ENCODE assay signal across 20 cellular contexts in the genomic region with DNA sequence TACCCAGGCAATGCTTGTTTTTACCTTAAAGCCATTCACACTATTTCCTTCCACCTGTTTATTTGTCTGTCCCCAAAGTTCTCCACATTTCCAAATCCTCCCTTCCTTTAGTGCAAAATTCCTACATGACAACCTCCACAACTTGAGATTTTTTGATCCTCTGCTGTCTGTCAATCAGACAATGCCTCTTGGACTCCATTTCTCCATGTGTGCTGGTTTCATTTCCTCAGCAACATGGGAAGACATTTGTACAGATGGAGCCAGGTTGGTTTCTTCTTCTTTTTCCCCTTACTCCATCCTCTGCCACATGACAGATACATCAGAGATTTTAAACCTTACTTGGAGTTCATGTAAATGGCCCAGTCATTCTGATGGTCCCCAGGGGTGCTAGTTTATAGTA. TPM values are rescaled to one million over a fixed set of nuclear protein-coding genes. Genes with fewer than 3 reads are reported as not detected.
DNase-seq lines count a peak whose midpoint lies in the region; ATAC-seq lines count a peak whose summit lies in the region.
"Had no signal": no experiment of that assay in that cellular context is flagged by ENCODE, and none has a peak within 500 bp of the region (broad histone marks: within the 10 kb centered on the region; RNA-seq: fewer than 3 reads in every experiment).

No MANE protein-coding gene starts in this region.

- ATAC-seq in CD4-positive, CD25-positive, alpha-beta regulatory T cell (ENCODE audit: low read depth in 2 of 2), result no peak
- no peak for ATAC-seq in HG03439 (IDR thresholded peaks at IDR 0.05; ENCODE audit: unreplicated experiment)

- peaks cover 22 to 94% (median 78%) of the 10 kb centered on the region in 4 donors for H3K4me1 Mint-ChIP-seq in CD4-positive, CD25-positive, alpha-beta regulatory T cell
- peaks cover 91% of the 10 kb centered on the region for H3K4me1 Mint-ChIP-seq in activated CD4-positive, alpha-beta memory T cell treated with anti-CD3 and anti-CD28 coated beads, Interleukin-2, amount 10 ng/mL, durations not matched to agents 7 days and 5 days
- H3K4me1 Mint-ChIP-seq: mesothelial cell of epicardium had no signal

- no peaks in the 10 kb centered on the region for H3K27me3 ChIP-seq in CD4-positive, CD25-positive, alpha-beta regulatory T cell (ENCODE audit: control insufficient read depth, insufficient read depth, low read length)
- H3K27me3 ChIP-seq: right atrium auricular region had no signal

- peak overlapping the region; percentile 75 for H3K27ac ChIP-seq in CD4-positive, CD25-positive, alpha-beta regulatory T cell (ENCODE audit: insufficient read depth, low read length, poor library complexity, severe bottlenecking)
- H3K27ac ChIP-seq: right atrium auricular region had no signal

- peaks cover 94% of the 10 kb centered on the region for H3K4me1 ChIP-seq in CD4-positive, CD25-positive, alpha-beta regulatory T cell (ENCODE audit: control insufficient read depth, insufficient read depth, low read length, poor library complexity, severe bottlenecking)
- H3K4me1 ChIP-seq: right atrium auricular region had no signal

- H3K27me3 Mint-ChIP-seq in CD4-positive, CD25-positive, alpha-beta regulatory T cell, result no peaks in the 10 kb centered on the region
- H3K27me3 Mint-ChIP-seq in activated CD4-positive, alpha-beta memory T cell treated with anti-CD3 and anti-CD28 coated beads, Interleukin-2, amount 10 ng/mL, durations not matched to agents 7 days and 5 days, result no peaks in the 10 kb centered on the region

- H3K36me3 ChIP-seq in CD4-positive, CD25-positive, alpha-beta regulatory T cell (ENCODE audit: control insufficient read depth, insufficient read depth, low read length), result no peaks in the 10 kb centered on the region
- H3K36me3 ChIP-seq: right atrium auricular region had no signal

- peak overlapping the region; percentile 94 to 98 (median 95) for H3K27ac Mint-ChIP-seq in CD4-positive, CD25-positive, alpha-beta regulatory T cell
- H3K27ac Mint-ChIP-seq in activated CD4-positive, alpha-beta memory T cell treated with anti-CD3 and anti-CD28 coated beads, Interleukin-2, amount 10 ng/mL, durations not matched to agents 7 days and 5 days, result peak overlapping the region; percentile 95
- H3K27ac Mint-ChIP-seq: mesothelial cell of epicardium had no signal

- CTCF ChIA-PET in activated CD4-positive, alpha-beta memory T cell treated with anti-CD3 and anti-CD28 coated beads, Interleukin-2, amount 10 ng/mL, durations not matched to agents 7 days and 5 days (lab: Charles Lee), result interaction anchor here (0.8 to 1.2 kb wide), 3 partner anchors 34 to 218 kb away, joined by 3 read pairs; a partner anchor contains a TSS

- H3K9me3 Mint-ChIP-seq in CD4-positive, CD25-positive, alpha-beta regulatory T cell, result peaks cover 0 to 6% (median 0%) of the 10 kb centered on the region in 7 donors
- H3K9me3 Mint-ChIP-seq in activated CD4-positive, alpha-beta memory T cell treated with anti-CD3 and anti-CD28 coated beads, Interleukin-2, amount 10 ng/mL, durations not matched to agents 7 days and 5 days, result peaks cover 6% of the 10 kb centered on the region

- no peaks in the 10 kb centered on the region for H3K9me3 ChIP-seq in CD4-positive, CD25-positive, alpha-beta regulatory T cell (ENCODE audit: control insufficient read depth in 2 of 2, low read length in 2 of 2)
- H3K9me3 ChIP-seq: right atrium auricular region had no signal

- H3K4me3 ChIP-seq in CD4-positive, CD25-positive, alpha-beta regulatory T cell (ENCODE audit: low read depth, low read length), result peak overlapping the region; percentile 58
- H3K4me3 ChIP-seq: right atrium auricular region had no signal

- H3K36me3 Mint-ChIP-seq in CD4-positive, CD25-positive, alpha-beta regulatory T cell, result peaks cover 8% of the 10 kb centered on the region
- H3K36me3 Mint-ChIP-seq in activated CD4-positive, alpha-beta memory T cell treated with anti-CD3 and anti-CD28 coated beads, Interleukin-2, amount 10 ng/mL, durations not matched to agents 7 days and 5 days (ENCODE audit: low read depth), result peaks cover 32% of the 10 kb centered on the region
- H3K36me3 Mint-ChIP-seq: mesothelial cell of epicardium had no signal

- DNase-seq in Ammon's horn (ENCODE audit: low spot score) (peak; percentile 25), islet precursor cell (peak; percentile 5), NCI-H1105 treated with DMSO at 0.1 percent for 48 hours (lab: John Stamatoyannopoulos, UW) (no peak), AG08395 (ENCODE audit: low spot score) (no peak), RPMI8226 (no peak)
- DNase-seq in CD4-positive, CD25-positive, alpha-beta regulatory T cell, result no peak
- no peak for DNase-seq in activated CD4-positive, alpha-beta memory T cell treated with anti-CD3 and anti-CD28 coated beads, Interleukin-2, amount 10 ng/mL, durations not matched to agents 7 days and 5 days
- DNase-seq: activated CD4-positive, alpha-beta T cell treated with anti-CD3 and anti-CD28 coated beads, Interleukin-2, amount 50 U/mL, for 1 hour; AML-193; effector CD8-positive, alpha-beta T cell; HCEC 1CT; NCI-H187; stimulated activated CD4-positive, alpha-beta T cell treated with anti-CD3 and anti-CD28 coated beads, Interleukin-1b, Interleukin-23, amount 100 ng/mL, for 48 hours had no signal

- H3K4me3 Mint-ChIP-seq in CD4-positive, CD25-positive, alpha-beta regulatory T cell, result peak overlapping the region; percentile 26 to 88 (median 67)
- no peak overlapping the region for H3K4me3 Mint-ChIP-seq in activated CD4-positive, alpha-beta memory T cell treated with anti-CD3 and anti-CD28 coated beads, Interleukin-2, amount 10 ng/mL, durations not matched to agents 7 days and 5 days
- H3K4me3 Mint-ChIP-seq: mesothelial cell of epicardium had no signal

- POLR2A ChIA-PET in activated CD4-positive, alpha-beta memory T cell treated with anti-CD3 and anti-CD28 coated beads, Interleukin-2, amount 10 ng/mL, durations not matched to agents 7 days and 5 days (lab: Charles Lee), result interaction anchor here (0.9 to 4.5 kb wide), 11 partner anchors 11 to 217 kb away, joined by 3 to 30 read pairs (median 5); a partner anchor contains a TSS

RNA-seq across cellular contexts. Expression of a gene that starts 19.1 kb away (rescaled TPM):
- total RNA-seq in CD4-positive, CD25-positive, alpha-beta regulatory T cell, result 95.1 TPM
- 100 to 1,000 TPM in 2 of 4 donors, 10 to 100 TPM in 2; 79.0 to 142 (median 110) TPM for polyA plus RNA-seq in CD4-positive, CD25-positive, alpha-beta regulatory T cell
- 100 to 1,000 TPM; 113 to 120 TPM for total RNA-seq in activated CD4-positive, alpha-beta memory T cell treated with anti-CD3 and anti-CD28 coated beads, Interleukin-2, amount 10 ng/mL, durations not matched to agents 7 days and 5 days
- total RNA-seq: HT-29, mesothelial cell of epicardium had no signal

RNA-seq across cellular contexts. Expression of a gene that starts 34.2 kb away (rescaled TPM):
- total RNA-seq in CD4-positive, CD25-positive, alpha-beta regulatory T cell, result 43.8 TPM
- 100 to 1,000 TPM; 133 to 236 (median 150) TPM for polyA plus RNA-seq in CD4-positive, CD25-positive, alpha-beta regulatory T cell
- total RNA-seq in activated CD4-positive, alpha-beta memory T cell treated with anti-CD3 and anti-CD28 coated beads, Interleukin-2, amount 10 ng/mL, durations not matched to agents 7 days and 5 days, result 10 to 100 TPM; 84.9 to 85.9 TPM
- total RNA-seq: HT-29, kidney epithelial cell, mesothelial cell of epicardium, NCI-H460, SK-MEL-5 had no signal

RNA-seq across cellular contexts. Expression of a gene that starts 50.0 kb away (rescaled TPM):
- total RNA-seq in CD4-positive, CD25-positive, alpha-beta regulatory T cell, result 17.1 TPM
- 10 to 100 TPM; 48.4 to 90.0 (median 64.6) TPM for polyA plus RNA-seq in CD4-positive, CD25-positive, alpha-beta regulatory T cell
- 10 to 100 TPM; 18.8 to 21.0 TPM for total RNA-seq in activated CD4-positive, alpha-beta memory T cell treated with anti-CD3 and anti-CD28 coated beads, Interleukin-2, amount 10 ng/mL, durations not matched to agents 7 days and 5 days
- total RNA-seq: HT-29, kidney epithelial cell, mesothelial cell of epicardium, NCI-H460, SK-MEL-5 had no signal

Comparison
In these comparisons a context has a peak if more than half of its experiments do, and no peak if none do; other contexts are left out.
1. DNase-seq: peak in Ammon's horn (single experiment) and islet precursor cell (single experiment); none in CD4-positive, CD25-positive, alpha-beta regulatory T cell (0 of 3), activated CD4-positive, alpha-beta memory T cell treated with anti-CD3 and anti-CD28 coated beads, Interleukin-2, amount 10 ng/mL, durations not matched to agents 7 days and 5 days (single experiment), NCI-H1105 treated with DMSO at 0.1 percent for 48 hours (single experiment), AG08395 (single experiment) and RPMI8226 (single experiment).